Comparison of ENCODE assay signal across 9 cellular contexts in the genomic region with DNA sequence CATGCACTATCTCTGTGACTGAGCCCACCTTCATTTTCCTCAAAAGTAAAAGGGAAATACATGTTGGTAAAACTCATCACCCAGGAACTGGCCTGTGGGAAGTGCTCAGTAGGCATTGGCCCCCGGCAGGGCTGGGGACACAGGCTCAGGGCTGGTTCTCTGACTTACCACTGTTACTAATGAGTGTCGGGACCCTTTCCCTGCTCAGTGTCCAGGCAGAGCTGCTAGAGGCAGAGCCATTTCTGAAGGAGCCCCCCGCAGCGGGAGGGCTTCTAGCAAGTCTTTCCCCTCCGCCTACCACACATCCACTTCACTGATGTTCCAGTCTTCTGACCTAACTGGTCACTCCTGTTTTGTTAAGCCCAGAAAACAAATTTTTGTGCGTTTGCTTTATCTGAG. TPM values are rescaled to one million over a fixed set of nuclear protein-coding genes. Genes with fewer than 3 reads are reported as not detected.
DNase-seq lines count a peak whose midpoint lies in the region; TF ChIP-seq lines count a peak whose summit lies in the region.
"Had no signal": no experiment of that assay in that cellular context is flagged by ENCODE, and none has a peak within 500 bp of the region (broad histone marks: within the 10 kb centered on the region; RNA-seq: fewer than 3 reads in every experiment).

No MANE protein-coding gene starts in this region.

- peak overlapping the region; percentile 84 for H3K27ac ChIP-seq in CD8-positive, alpha-beta memory T cell (ENCODE audit: low read depth, low read length)
- H3K27ac ChIP-seq in KOPT-K1 (ENCODE audit: low read depth, low read length, poor library complexity, severe bottlenecking) (peak overlapping the region; percentile 78), angular gyrus (ENCODE audit: low read depth, low read length) (peak overlapping the region; percentile 37)

- no peak for TF ChIP-seq CTCF in nephron (IDR thresholded peaks at IDR 0.05; ENCODE audit: unreplicated experiment in 3 of 3)
- no peak for TF ChIP-seq CTCF in GM10266 (IDR thresholded peaks at IDR 0.05; ENCODE audit: control insufficient read depth, insufficient read depth, low read depth, missing control alignments)

- H3K4me1 Mint-ChIP-seq in CD8-positive, alpha-beta memory T cell: peaks cover 15 to 24% (median 19%) of the 10 kb centered on the region in 3 donors
- peaks cover 20% of the 10 kb centered on the region for H3K4me1 Mint-ChIP-seq in nephron

- no peaks in the 10 kb centered on the region for H3K9me3 Mint-ChIP-seq in CD8-positive, alpha-beta memory T cell
- no peaks in the 10 kb centered on the region for H3K9me3 Mint-ChIP-seq in nephron

- no peaks in the 10 kb centered on the region for H3K9me3 ChIP-seq in CD8-positive, alpha-beta memory T cell (ENCODE audit: low read length)
- no peaks in the 10 kb centered on the region for H3K9me3 ChIP-seq in KOPT-K1 (ENCODE audit: insufficient read depth, low read length, poor library complexity, severe bottlenecking)

- CTCF ChIA-PET in CD8-positive, alpha-beta memory T cell (lab: Charles Lee): no interaction called here

- no peak overlapping the region for H3K4me3 ChIP-seq in CD8-positive, alpha-beta memory T cell (ENCODE audit: low read length)

- no peaks in the 10 kb centered on the region for H3K27me3 ChIP-seq in CD8-positive, alpha-beta memory T cell (ENCODE audit: insufficient read depth, low read length, poor library complexity, severe bottlenecking)

- peak overlapping the region; percentile 18 to 96 (median 90) for H3K4me3 Mint-ChIP-seq in CD8-positive, alpha-beta memory T cell
- H3K4me3 Mint-ChIP-seq in nephron: peak overlapping the region; percentile 90 to 96 (median 95)

- DNase-seq in CD8-positive, alpha-beta memory T cell: no peak
- no peak for DNase-seq in GM10266 (ENCODE audit: extremely low spot score)
- no peak for DNase-seq in 8988T
- DNase-seq in central memory CD4-positive, alpha-beta T cell: no peak
- DNase-seq: aorta, SHP77 treated with DMSO at 0.1 percent for 48 hours had no signal

- peaks cover 0 to 10% (median 0%) of the 10 kb centered on the region in 3 donors for H3K36me3 Mint-ChIP-seq in CD8-positive, alpha-beta memory T cell
- H3K36me3 Mint-ChIP-seq in nephron (ENCODE audit: low read depth): no peaks in the 10 kb centered on the region

- no peaks in the 10 kb centered on the region for H3K27me3 Mint-ChIP-seq in CD8-positive, alpha-beta memory T cell
- no peaks in the 10 kb centered on the region for H3K27me3 Mint-ChIP-seq in nephron (ENCODE audit: low read depth)

- H3K27ac Mint-ChIP-seq in CD8-positive, alpha-beta memory T cell: peak overlapping the region in 2 of 8 donors; percentile 6 to 91
- H3K27ac Mint-ChIP-seq in nephron: peak overlapping the region in 2 of 3 experiments; percentile 57 to 92

- POLR2A ChIA-PET in CD8-positive, alpha-beta memory T cell (lab: Charles Lee): no interaction called here

- H3K36me3 ChIP-seq in CD8-positive, alpha-beta memory T cell (ENCODE audit: insufficient read depth, low read length): no peaks in the 10 kb centered on the region
- no peaks in the 10 kb centered on the region for H3K36me3 ChIP-seq in KOPT-K1 (ENCODE audit: insufficient read depth, low read length)

- peaks cover 20% of the 10 kb centered on the region for H3K4me1 ChIP-seq in CD8-positive, alpha-beta memory T cell (ENCODE audit: insufficient read depth, low read length)

RNA-seq across cellular contexts. Expression of gene PEMT, which starts 1.7 kb away (rescaled TPM):
- 10 to 100 TPM; 31.9 to 42.1 TPM for total RNA-seq in CD8-positive, alpha-beta memory T cell
- 34.6 TPM for polyA plus RNA-seq in CD8-positive, alpha-beta memory T cell
